In genomic region chr14:28298156-28298555, GRCh38 we compare ENCODE assay signal across 18 cellular contexts.
DNase-seq lines count a peak whose midpoint lies in the region; TF ChIP-seq lines count a peak whose summit lies in the region.
"Had no signal": no experiment of that assay in that cellular context is flagged by ENCODE, and none has a peak within 500 bp of the region (broad histone marks: within the 10 kb centered on the region; RNA-seq: fewer than 3 reads in every experiment).

No MANE protein-coding gene starts in this region.

- in situ Hi-C loops in astrocyte of the cerebellum (cut with HindIII; ENCODE audit: low sequenced_read_pairs): no loop called here

- DNase-seq in M059J (ENCODE audit: low read depth) (peak; percentile 18), astrocyte of the cerebellum (ENCODE audit: low read depth) (peak; percentile 47), fibroblast of gingiva (ENCODE audit: low read depth) (peak; percentile 55), myocyte (ENCODE audit: low read depth) (peak; percentile 60), uterus (no peak)
- no peak for DNase-seq in effector CD4-positive, alpha-beta T cell
- DNase-seq in stimulated activated CD4-positive, alpha-beta T cell treated with anti-CD3 and anti-CD28 coated beads, Interleukin-4, amount 100 ng/mL, for 24 hours: no peak
- no peak for DNase-seq in activated CD4-positive, alpha-beta T cell treated with anti-CD3 and anti-CD28 coated beads, Interleukin-2, amount 50 U/mL, for 48 hours
- DNase-seq: CD4-positive, alpha-beta T cell; DMS53; KBM-7; NCI-H1417; NCI-H187; NCI-H2227 treated with DMSO at 0.1 percent for 48 hours; NCI-H524; NCI-H82; RPMI8226; SHP77 treated with DMSO at 0.1 percent for 48 hours had no signal

- no peak for TF ChIP-seq POLR2A in uterus (IDR thresholded peaks at IDR 0.05)

- no peak overlapping the region for H3K27ac ChIP-seq in uterus

- no peak for TF ChIP-seq CTCF in astrocyte of the cerebellum (IDR thresholded peaks at IDR 0.05; ENCODE audit: low read depth, low read length, missing control alignments)
- TF ChIP-seq CTCF in uterus (IDR thresholded peaks at IDR 0.05): no peak

- H3K36me3 ChIP-seq in uterus: no peaks in the 10 kb centered on the region

- no peak overlapping the region for H3K4me3 ChIP-seq in astrocyte of the cerebellum (ENCODE audit: low read depth, low read length)
- no peak overlapping the region for H3K4me3 ChIP-seq in uterus

- H3K4me1 ChIP-seq in uterus: no peaks in the 10 kb centered on the region

- no peaks in the 10 kb centered on the region for H3K27me3 ChIP-seq in uterus

- H3K9me3 ChIP-seq in uterus: no peaks in the 10 kb centered on the region

- intact Hi-C loops in uterus (cut with DNase I; ENCODE audit: low total_unique reads): no loop called here

Comparison
In these comparisons a context has a peak if more than half of its experiments do, and no peak if none do; other contexts are left out.
1. DNase-seq: peak in M059J (single experiment), astrocyte of the cerebellum (single experiment), fibroblast of gingiva (single experiment) and myocyte (single experiment); none in effector CD4-positive, alpha-beta T cell (single experiment), uterus (0 of 2), stimulated activated CD4-positive, alpha-beta T cell treated with anti-CD3 and anti-CD28 coated beads, Interleukin-4, amount 100 ng/mL, for 24 hours (single experiment) and activated CD4-positive, alpha-beta T cell treated with anti-CD3 and anti-CD28 coated beads, Interleukin-2, amount 50 U/mL, for 48 hours (0 of 2).